1 cellular context compared by ENCODE assay signal in the genomic region with DNA sequence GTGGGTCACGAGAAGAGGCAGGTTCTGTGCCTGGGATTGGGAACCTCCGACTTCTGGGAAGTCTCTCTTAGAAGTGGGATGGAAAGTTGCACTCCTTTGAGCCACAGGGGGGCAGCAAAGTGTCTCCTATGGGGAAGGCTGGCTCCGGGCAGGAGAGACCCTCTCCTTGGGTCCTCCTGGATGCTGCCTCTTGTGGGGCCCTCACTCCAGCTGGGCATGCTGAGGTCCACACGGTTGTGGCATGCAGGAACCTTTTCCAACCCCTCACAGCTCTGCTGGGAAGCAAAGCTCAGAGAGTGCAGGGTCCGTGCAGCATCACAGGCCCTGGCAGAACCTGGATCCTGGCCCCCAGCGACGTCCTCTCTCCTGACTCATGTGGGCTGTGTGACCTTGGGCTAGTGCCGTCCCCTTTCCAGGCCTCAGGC.
TF ChIP-seq lines count a peak whose summit lies in the region.

No MANE protein-coding gene starts in this region.

TF ChIP-seq in HepG2, 621 proteins besides CTCF, POLR2A, EP300 and RAD21 (continued from another document and continues in another):
- TF ChIP-seq ZBTB37 (CRISPR knock-in tag; IDR thresholded peaks at IDR 0.05): no peak
- no peak for TF ChIP-seq ZNF136 (CRISPR knock-in tag; IDR thresholded peaks at IDR 0.05; ENCODE audit: low read depth)
- TF ChIP-seq ZNF503 (CRISPR knock-in tag; IDR thresholded peaks at IDR 0.05): no peak
- no peak for TF ChIP-seq HDAC1 (CRISPR knock-in tag; IDR thresholded peaks at IDR 0.05)
- TF ChIP-seq SAFB2 (CRISPR knock-in tag; IDR thresholded peaks at IDR 0.05; ENCODE audit: borderline replicate concordance, low read depth): no peak
- TF ChIP-seq ZNF687 (CRISPR knock-in tag; IDR thresholded peaks at IDR 0.05): peak; percentile 62
- TF ChIP-seq SALL2 (CRISPR knock-in tag; IDR thresholded peaks at IDR 0.05): no peak
- no peak for TF ChIP-seq NFIC (IDR thresholded peaks at IDR 0.05; ENCODE audit: low read length)
- TF ChIP-seq ZNF281 (CRISPR knock-in tag; IDR thresholded peaks at IDR 0.05; ENCODE audit: borderline replicate concordance): no peak
- no peak for TF ChIP-seq ZNF3 (CRISPR knock-in tag; IDR thresholded peaks at IDR 0.05)
- TF ChIP-seq SAP130 (CRISPR knock-in tag; IDR thresholded peaks at IDR 0.05; ENCODE audit: low read depth): no peak
- no peak for TF ChIP-seq TBX2 (CRISPR knock-in tag; IDR thresholded peaks at IDR 0.05; ENCODE audit: borderline replicate concordance)
- TF ChIP-seq ISL2 (CRISPR knock-in tag; IDR thresholded peaks at IDR 0.05): no peak
- TF ChIP-seq ZFY (CRISPR knock-in tag; IDR thresholded peaks at IDR 0.05): no peak
- TF ChIP-seq, protein P1, sequence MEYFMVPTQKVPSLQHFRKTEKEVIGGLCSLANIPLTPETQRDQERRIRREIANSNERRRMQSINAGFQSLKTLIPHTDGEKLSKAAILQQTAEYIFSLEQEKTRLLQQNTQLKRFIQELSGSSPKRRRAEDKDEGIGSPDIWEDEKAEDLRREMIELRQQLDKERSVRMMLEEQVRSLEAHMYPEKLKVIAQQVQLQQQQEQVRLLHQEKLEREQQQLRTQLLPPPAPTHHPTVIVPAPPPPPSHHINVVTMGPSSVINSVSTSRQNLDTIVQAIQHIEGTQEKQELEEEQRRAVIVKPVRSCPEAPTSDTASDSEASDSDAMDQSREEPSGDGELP (IDR thresholded peaks at IDR 0.05; ENCODE audit: borderline replicate concordance, low read depth): no peak
- no peak for TF ChIP-seq ZNF773 (CRISPR knock-in tag; IDR thresholded peaks at IDR 0.05; ENCODE audit: borderline replicate concordance)
- no peak for TF ChIP-seq GMEB2 (CRISPR knock-in tag; IDR thresholded peaks at IDR 0.05; ENCODE audit: low read depth)
- no peak for TF ChIP-seq FOXJ3 (CRISPR knock-in tag; IDR thresholded peaks at IDR 0.05; ENCODE audit: borderline replicate concordance)
- no peak for TF ChIP-seq AGO2 (optimal IDR thresholded peaks at IDR 0.05; ENCODE audit: low read depth, low read length)
- no peak for TF ChIP-seq ZNF644 (CRISPR knock-in tag; IDR thresholded peaks at IDR 0.05; ENCODE audit: low read depth)
- TF ChIP-seq ZFP90 (CRISPR knock-in tag; IDR thresholded peaks at IDR 0.05; ENCODE audit: borderline replicate concordance): no peak
- no peak for TF ChIP-seq MEIS1 (CRISPR knock-in tag; IDR thresholded peaks at IDR 0.05; ENCODE audit: borderline replicate concordance)
- no peak for TF ChIP-seq ZNF205 (CRISPR knock-in tag; IDR thresholded peaks at IDR 0.05)
- TF ChIP-seq XRCC5 (optimal IDR thresholded peaks at IDR 0.05; ENCODE audit: low read length): peak; percentile 24
- peak; percentile 83 for TF ChIP-seq STAG1 (CRISPR knock-in tag; IDR thresholded peaks at IDR 0.05)
- no peak for TF ChIP-seq ZSCAN31 (CRISPR knock-in tag; IDR thresholded peaks at IDR 0.05; ENCODE audit: low read depth)
- 0 out of 2 replicates have a peak, but pooled peaks have one; percentile 23 for TF ChIP-seq KDM3A (CRISPR knock-in tag; IDR thresholded peaks at IDR 0.05; ENCODE audit: low read depth)
- TF ChIP-seq ZNF781 (CRISPR knock-in tag; IDR thresholded peaks at IDR 0.05; ENCODE audit: borderline replicate concordance, not compliant biosample characterization): no peak
- no peak for TF ChIP-seq HOXD1 (CRISPR knock-in tag; IDR thresholded peaks at IDR 0.05)
- no peak for TF ChIP-seq ZNF468 (CRISPR knock-in tag; IDR thresholded peaks at IDR 0.05)
- no peak for TF ChIP-seq PAX8 (CRISPR knock-in tag; IDR thresholded peaks at IDR 0.05; ENCODE audit: borderline replicate concordance)
- no peak for TF ChIP-seq ZNF547 (CRISPR knock-in tag; IDR thresholded peaks at IDR 0.05)
- TF ChIP-seq SNRNP70 (IDR thresholded peaks at IDR 0.05; ENCODE audit: low read depth, low read length): no peak
- no peak for TF ChIP-seq ZZZ3 (CRISPR knock-in tag; IDR thresholded peaks at IDR 0.05; ENCODE audit: borderline replicate concordance)
- TF ChIP-seq HNF4G (IDR thresholded peaks at IDR 0.05; ENCODE audit: borderline replicate concordance, low read depth, low read length): no peak
- TF ChIP-seq HNF4G (CRISPR knock-in tag; IDR thresholded peaks at IDR 0.05; ENCODE audit: borderline replicate concordance, low read depth): no peak
- no peak for TF ChIP-seq MATR3 (CRISPR knock-in tag; IDR thresholded peaks at IDR 0.05)
- no peak for TF ChIP-seq REPIN1 (CRISPR knock-in tag; IDR thresholded peaks at IDR 0.05; ENCODE audit: borderline replicate concordance, low read depth)
- TF ChIP-seq ZNF24 (IDR thresholded peaks at IDR 0.05): no peak
- no peak for TF ChIP-seq TBX3 (IDR thresholded peaks at IDR 0.05; ENCODE audit: borderline replicate concordance)
- TF ChIP-seq RBM22 (optimal IDR thresholded peaks at IDR 0.05; ENCODE audit: low read length): no peak
- no peak for TF ChIP-seq ZNF207 (IDR thresholded peaks at IDR 0.05; ENCODE audit: borderline replicate concordance)
- no peak for TF ChIP-seq SYNCRIP (IDR thresholded peaks at IDR 0.05; ENCODE audit: insufficient read depth, low read depth, low read length)
- TF ChIP-seq SMC3 (IDR thresholded peaks at IDR 0.05; ENCODE audit: low read length): peak; percentile 47
- no peak for TF ChIP-seq ZNF790 (CRISPR knock-in tag; IDR thresholded peaks at IDR 0.05; ENCODE audit: borderline replicate concordance)
- no peak for TF ChIP-seq NR2F1 (CRISPR knock-in tag; IDR thresholded peaks at IDR 0.05)
- TF ChIP-seq PCBP2 (optimal IDR thresholded peaks at IDR 0.05; ENCODE audit: low read depth, low read length, poor library complexity, severe bottlenecking): no peak
- TF ChIP-seq MIXL1 (CRISPR knock-in tag; IDR thresholded peaks at IDR 0.05): no peak
- no peak for TF ChIP-seq WIZ (CRISPR knock-in tag; IDR thresholded peaks at IDR 0.05)
- 0 out of 2 replicates have a peak, but pooled peaks have one; percentile 34 for TF ChIP-seq FOXC1 (CRISPR knock-in tag; IDR thresholded peaks at IDR 0.05; ENCODE audit: borderline replicate concordance)
- TF ChIP-seq ATF1 (CRISPR knock-in tag; IDR thresholded peaks at IDR 0.05): no peak
- TF ChIP-seq SMYD3 (CRISPR knock-in tag; IDR thresholded peaks at IDR 0.05): no peak
- TF ChIP-seq, protein P2, sequence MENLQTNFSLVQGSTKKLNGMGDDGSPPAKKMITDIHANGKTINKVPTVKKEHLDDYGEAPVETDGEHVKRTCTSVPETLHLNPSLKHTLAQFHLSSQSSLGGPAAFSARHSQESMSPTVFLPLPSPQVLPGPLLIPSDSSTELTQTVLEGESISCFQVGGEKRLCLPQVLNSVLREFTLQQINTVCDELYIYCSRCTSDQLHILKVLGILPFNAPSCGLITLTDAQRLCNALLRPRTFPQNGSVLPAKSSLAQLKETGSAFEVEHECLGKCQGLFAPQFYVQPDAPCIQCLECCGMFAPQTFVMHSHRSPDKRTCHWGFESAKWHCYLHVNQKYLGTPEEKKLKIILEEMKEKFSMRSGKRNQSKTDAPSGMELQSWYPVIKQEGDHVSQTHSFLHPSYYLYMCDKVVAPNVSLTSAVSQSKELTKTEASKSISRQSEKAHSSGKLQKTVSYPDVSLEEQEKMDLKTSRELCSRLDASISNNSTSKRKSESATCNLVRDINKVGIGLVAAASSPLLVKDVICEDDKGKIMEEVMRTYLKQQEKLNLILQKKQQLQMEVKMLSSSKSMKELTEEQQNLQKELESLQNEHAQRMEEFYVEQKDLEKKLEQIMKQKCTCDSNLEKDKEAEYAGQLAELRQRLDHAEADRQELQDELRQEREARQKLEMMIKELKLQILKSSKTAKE (CRISPR knock-in tag; IDR thresholded peaks at IDR 0.05; ENCODE audit: borderline replicate concordance): no peak
- no peak for TF ChIP-seq ZFP37 (CRISPR knock-in tag; IDR thresholded peaks at IDR 0.05; ENCODE audit: borderline replicate concordance)
- TF ChIP-seq MEIS2 (CRISPR knock-in tag; IDR thresholded peaks at IDR 0.05): no peak
- TF ChIP-seq ZNF550 (CRISPR knock-in tag; IDR thresholded peaks at IDR 0.05; ENCODE audit: borderline replicate concordance): 0 out of 2 replicates have a peak, but pooled peaks have one; percentile 22
- TF ChIP-seq ZNF768 (CRISPR knock-in tag; IDR thresholded peaks at IDR 0.05): peak; percentile 25; the same call in 1 of the 2 replicates
